31 cellular contexts compared by ENCODE assay signal in the genomic region with DNA sequence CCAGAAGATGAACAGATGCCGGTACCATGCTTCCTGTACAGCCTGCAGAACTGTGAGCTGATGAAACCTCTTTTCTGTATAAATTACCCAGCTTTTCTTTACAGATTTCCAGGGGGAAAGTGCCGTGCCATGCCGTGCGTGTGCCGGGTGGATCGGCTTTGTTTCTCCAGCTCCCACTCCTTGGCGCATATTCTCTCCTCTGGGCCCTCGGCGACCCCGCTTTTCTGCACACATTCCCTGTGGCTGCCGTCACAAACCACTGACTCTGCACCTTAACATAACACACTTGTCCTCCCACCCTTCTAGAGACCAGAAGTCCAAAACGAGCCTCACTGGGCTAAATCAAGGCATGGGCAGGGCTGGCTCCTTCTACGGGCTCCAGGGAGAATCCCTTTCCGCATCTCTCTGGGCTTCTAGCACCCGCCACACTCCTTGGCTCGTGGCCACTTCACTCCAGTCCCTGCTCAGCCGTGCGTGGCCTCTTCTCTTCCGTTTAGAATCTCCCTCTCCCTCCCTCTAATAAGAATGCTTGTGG.
"Had no signal": no experiment of that assay in that cellular context is flagged by ENCODE, and none has a peak within 500 bp of the region (broad histone marks: within the 10 kb centered on the region; RNA-seq: fewer than 3 reads in every experiment).

No MANE protein-coding gene starts in this region.

- H3K9me3 Mint-ChIP-seq: activated B cell treated with CpG ODN at 0.5 μM for 24 hours; activated CD8-positive, alpha-beta T cell treated with anti-CD3 and anti-CD28 coated beads for 36 hours had no signal

- H3K27me3 ChIP-seq: ascending aorta, breast epithelium, cardiac muscle cell had no signal

- H3K4me3 Mint-ChIP-seq: activated B cell treated with CpG ODN at 0.5 μM for 24 hours; activated CD8-positive, alpha-beta T cell treated with anti-CD3 and anti-CD28 coated beads for 36 hours; activated naive CD4-positive, alpha-beta T cell treated with anti-CD3 and anti-CD28 coated beads, Interleukin-2, amount 10 ng/mL, durations not matched to agents 7 days and 5 days; activated naive CD8-positive, alpha-beta T cell treated with anti-CD3 and anti-CD28 coated beads, Interleukin-2, amount 10 ng/mL, durations not matched to agents 7 days and 5 days; activated T-cell treated with anti-CD3 and anti-CD28 coated beads, Interleukin-2, amount 50 U/mL, for 72 hours; brain; dendritic cell treated with granulocyte-macrophage colony-stimulating factor and Interleukin-4, amounts not matched to agents 40 ng/mL and 50 ng/mL, for 4 days; endodermal cell had no signal

- H3K27ac ChIP-seq: ascending aorta, breast epithelium, cardiac muscle cell, coronary artery, dorsolateral prefrontal cortex, WERI-Rb-1 had no signal

- H3K36me3 ChIP-seq: ascending aorta, breast epithelium, cardiac muscle cell, WERI-Rb-1 had no signal

- H3K36me3 Mint-ChIP-seq: activated naive CD4-positive, alpha-beta T cell treated with anti-CD3 and anti-CD28 coated beads, Interleukin-2, amount 10 ng/mL, durations not matched to agents 7 days and 5 days; activated naive CD8-positive, alpha-beta T cell treated with anti-CD3 and anti-CD28 coated beads, Interleukin-2, amount 10 ng/mL, durations not matched to agents 7 days and 5 days had no signal

- H3K9me3 ChIP-seq: ascending aorta had no signal

- H3K4me1 ChIP-seq: ascending aorta, breast epithelium had no signal

- DNase-seq: activated B cell treated with CpG ODN at 0.5 μM for 24 hours; activated CD4-positive, alpha-beta T cell treated with anti-CD3 and anti-CD28 coated beads for 48 hours; activated CD4-positive, alpha-beta T cell treated with anti-CD3 and anti-CD28 coated beads, Interleukin-2, amount 50 U/mL, for 1 hour; activated CD4-positive, alpha-beta T cell treated with anti-CD3 and anti-CD28 coated beads, Interleukin-2, amount 50 U/mL, for 48 hours; activated CD8-positive, alpha-beta memory T cell treated with anti-CD3 and anti-CD28 coated beads for 24 hours; activated CD8-positive, alpha-beta T cell treated with anti-CD3 and anti-CD28 coated beads for 36 hours; activated gamma-delta T cell; activated naive CD4-positive, alpha-beta T cell; activated naive CD4-positive, alpha-beta T cell treated with anti-CD3 and anti-CD28 coated beads, Interleukin-2, amount 10 ng/mL, durations not matched to agents 7 days and 5 days; activated naive CD8-positive, alpha-beta T cell treated with anti-CD3 and anti-CD28 coated beads, Interleukin-2, amount 10 ng/mL, durations not matched to agents 7 days and 5 days; activated T-cell treated with anti-CD3 and anti-CD28 coated beads, Interleukin-2, amount 50 U/mL, for 1 hour; activated T-cell treated with anti-CD3 and anti-CD28 coated beads, Interleukin-2, amount 50 U/mL, for 72 hours; central memory CD4-positive, alpha-beta T cell; cerebellar nuclear complex; dorsolateral prefrontal cortex; effector memory CD4-positive, alpha-beta T cell; endodermal cell; foreskin fibroblast; head of caudate nucleus; T-helper 9 cell; WERI-Rb-1 had no signal

- H3K27me3 Mint-ChIP-seq: activated CD8-positive, alpha-beta T cell treated with anti-CD3 and anti-CD28 coated beads for 36 hours; activated naive CD4-positive, alpha-beta T cell treated with anti-CD3 and anti-CD28 coated beads, Interleukin-2, amount 10 ng/mL, durations not matched to agents 7 days and 5 days; activated naive CD8-positive, alpha-beta T cell treated with anti-CD3 and anti-CD28 coated beads, Interleukin-2, amount 10 ng/mL, durations not matched to agents 7 days and 5 days; dendritic cell treated with granulocyte-macrophage colony-stimulating factor and Interleukin-4, amounts not matched to agents 40 ng/mL and 50 ng/mL, for 4 days had no signal

- ATAC-seq: activated CD4-positive, CD25-positive, alpha-beta regulatory T cell treated with anti-CD3 and anti-CD28 coated beads, Interleukin-2, amount 50 U/mL, for 24 hours; activated CD8-positive, alpha-beta T cell treated with anti-CD3 and anti-CD28 coated beads for 36 hours; activated naive CD4-positive, alpha-beta T cell treated with anti-CD3 and anti-CD28 coated beads, Interleukin-2, amount 50 U/mL, for 72 hours; activated T-cell treated with anti-CD3 and anti-CD28 coated beads, Interleukin-2, amount 50 U/mL, for 72 hours; esophagus mucosa had no signal

- FAIRE-seq: frontal cortex had no signal

- H3K4me3 ChIP-seq: ascending aorta, breast epithelium, cardiac muscle cell, coronary artery, dorsolateral prefrontal cortex had no signal

- H3K27ac Mint-ChIP-seq: activated B cell treated with CpG ODN at 0.5 μM for 24 hours; activated CD8-positive, alpha-beta T cell treated with anti-CD3 and anti-CD28 coated beads for 36 hours; activated naive CD4-positive, alpha-beta T cell treated with anti-CD3 and anti-CD28 coated beads, Interleukin-2, amount 10 ng/mL, durations not matched to agents 7 days and 5 days; activated naive CD4-positive, alpha-beta T cell treated with anti-CD3 and anti-CD28 coated beads, Interleukin-2, amount 50 U/mL, for 72 hours; activated naive CD8-positive, alpha-beta T cell treated with anti-CD3 and anti-CD28 coated beads, Interleukin-2, amount 10 ng/mL, durations not matched to agents 7 days and 5 days; activated T-cell treated with anti-CD3 and anti-CD28 coated beads, Interleukin-2, amount 50 U/mL, for 72 hours; brain; dendritic cell treated with granulocyte-macrophage colony-stimulating factor and Interleukin-4, amounts not matched to agents 40 ng/mL and 50 ng/mL, for 4 days; endodermal cell had no signal

- H3K4me1 Mint-ChIP-seq: activated B cell treated with CpG ODN at 0.5 μM for 24 hours; activated naive CD4-positive, alpha-beta T cell treated with anti-CD3 and anti-CD28 coated beads, Interleukin-2, amount 10 ng/mL, durations not matched to agents 7 days and 5 days; activated naive CD8-positive, alpha-beta T cell treated with anti-CD3 and anti-CD28 coated beads, Interleukin-2, amount 10 ng/mL, durations not matched to agents 7 days and 5 days had no signal
